ENCODE assay signal across 8 cellular contexts in the genomic region with DNA sequence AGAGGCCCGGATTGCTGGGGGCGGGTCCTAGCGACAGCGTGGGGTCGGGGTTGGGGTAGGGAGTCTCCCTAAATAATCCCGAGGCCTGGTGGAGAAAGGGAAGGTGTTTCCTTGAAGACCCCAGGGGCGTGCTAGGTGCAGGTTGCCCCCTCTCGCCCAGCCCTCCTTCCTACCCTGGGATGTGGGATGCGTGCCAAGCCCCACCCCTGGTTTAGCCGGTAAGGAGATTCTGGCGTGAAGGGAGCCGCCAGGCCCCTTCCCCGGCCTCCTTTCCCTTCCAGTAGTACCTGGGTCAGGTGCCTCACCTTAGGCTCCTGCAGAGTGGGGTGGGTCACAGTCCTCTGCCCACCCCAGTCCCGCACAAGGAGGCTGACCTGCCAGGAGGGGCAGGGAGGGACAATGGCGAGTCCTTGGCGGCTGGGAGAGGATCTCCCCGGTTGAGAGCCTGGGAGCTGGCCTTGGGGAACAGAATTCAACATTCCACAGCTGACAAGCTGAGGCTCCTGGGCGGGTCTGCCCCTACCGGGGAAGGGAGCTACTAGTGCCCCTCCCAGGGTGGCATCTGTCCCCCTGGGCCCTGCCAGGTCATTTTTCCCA. TPM values are rescaled to one million over a fixed set of nuclear protein-coding genes. Genes with fewer than 3 reads are reported as not detected.
DNase-seq lines count a peak whose midpoint lies in the region; ATAC-seq and TF ChIP-seq lines count a peak whose summit lies in the region.

No MANE protein-coding gene starts in this region.

- H3K27me3 ChIP-seq in DOHH2 (ENCODE audit: control insufficient read depth, low read length): no peaks in the 10 kb centered on the region

- in situ Hi-C loops in astrocyte of the spinal cord (cut with HindIII; ENCODE audit: low sequenced_read_pairs) (no loop called here), G401 (cut with HindIII; ENCODE audit: low sequenced_read_pairs) (no loop called here)

- peak overlapping the region; percentile 93 for H3K4me2 ChIP-seq in DOHH2 (ENCODE audit: low read length)

- no peaks in the 10 kb centered on the region for H3K9me2 ChIP-seq in DOHH2 (replicated peaks; ENCODE audit: control insufficient read depth, low read length)

- H3K36me3 ChIP-seq in DOHH2 (ENCODE audit: control insufficient read depth, low read length): no peaks in the 10 kb centered on the region

- H3K27ac ChIP-seq in DOHH2 (ENCODE audit: low read depth, low read length): no peak overlapping the region

- H3F3A ChIP-seq in DOHH2 (ENCODE audit: control insufficient read depth, insufficient read depth): no peaks in the 10 kb centered on the region

- peak overlapping the region; percentile 83 for H3K4me3 Mint-ChIP-seq in stimulated activated effector memory CD8-positive, alpha-beta T cell treated with anti-CD3 and anti-CD28 coated beads, Interleukin-12 subunit alpha, Interleukin-12 subunit beta, amount 100 ng/mL, for 72 hours

- peaks cover 18% of the 10 kb centered on the region for H3K4me1 ChIP-seq in DOHH2 (ENCODE audit: control insufficient read depth, low read length)

- H4K20me1 ChIP-seq in DOHH2 (ENCODE audit: control insufficient read depth, insufficient read depth, low read depth, low read length): no peaks in the 10 kb centered on the region

- peak; percentile 59 for DNase-seq in LoVo (ENCODE audit: low spot score)
- peak; percentile 32 for DNase-seq in astrocyte of the spinal cord (ENCODE audit: low read depth, low spot score)
- DNase-seq in islet precursor cell: peak; percentile 68
- peak in 1 of 2 donors; percentile 66 for DNase-seq in stimulated activated effector memory CD8-positive, alpha-beta T cell treated with anti-CD3 and anti-CD28 coated beads, Interleukin-12 subunit alpha, Interleukin-12 subunit beta, amount 100 ng/mL, for 72 hours (ENCODE audit: low spot score in 2 of 2)
- DNase-seq in SIG-M5 treated with dmso at 0.1 percent for 504 hours (lab: John Stamatoyannopoulos, UW; ENCODE audit: unreplicated experiment): no peak
- no peak for DNase-seq in G401 (ENCODE audit: low spot score)

- no peak for ATAC-seq in stimulated activated effector memory CD8-positive, alpha-beta T cell treated with anti-CD3 and anti-CD28 coated beads, Interleukin-12 subunit alpha, Interleukin-12 subunit beta, amount 100 ng/mL, for 72 hours
- ATAC-seq in GM21717 (IDR thresholded peaks at IDR 0.05; ENCODE audit: unreplicated experiment): no peak

- peak overlapping the region; percentile 89 for H3K27ac Mint-ChIP-seq in stimulated activated effector memory CD8-positive, alpha-beta T cell treated with anti-CD3 and anti-CD28 coated beads, Interleukin-12 subunit alpha, Interleukin-12 subunit beta, amount 100 ng/mL, for 72 hours

- H3K4me1 Mint-ChIP-seq in stimulated activated effector memory CD8-positive, alpha-beta T cell treated with anti-CD3 and anti-CD28 coated beads, Interleukin-12 subunit alpha, Interleukin-12 subunit beta, amount 100 ng/mL, for 72 hours: peaks cover 69% of the 10 kb centered on the region

- peaks cover 19% of the 10 kb centered on the region for H3K36me3 Mint-ChIP-seq in stimulated activated effector memory CD8-positive, alpha-beta T cell treated with anti-CD3 and anti-CD28 coated beads, Interleukin-12 subunit alpha, Interleukin-12 subunit beta, amount 100 ng/mL, for 72 hours

- H3K4me3 ChIP-seq in DOHH2 (ENCODE audit: low read length) (peak overlapping the region; percentile 85), astrocyte of the spinal cord (ENCODE audit: low read depth, low read length) (peak overlapping the region; percentile 76)

- TF ChIP-seq CTCF in DOHH2 (IDR thresholded peaks at IDR 0.05; ENCODE audit: low read depth, low read length, poor library complexity, severe bottlenecking) (no peak), astrocyte of the spinal cord (IDR thresholded peaks at IDR 0.05; ENCODE audit: low read depth, low read length) (no peak)

- no peaks in the 10 kb centered on the region for H3K9me3 Mint-ChIP-seq in stimulated activated effector memory CD8-positive, alpha-beta T cell treated with anti-CD3 and anti-CD28 coated beads, Interleukin-12 subunit alpha, Interleukin-12 subunit beta, amount 100 ng/mL, for 72 hours

- H3K79me2 ChIP-seq in DOHH2 (ENCODE audit: control insufficient read depth, low read length): no peaks in the 10 kb centered on the region

- no peaks in the 10 kb centered on the region for H3K9me3 ChIP-seq in DOHH2 (ENCODE audit: control insufficient read depth, insufficient read depth, low read length)

RNA-seq across cellular contexts. Expression of gene TSPAN17, which starts 0.7 kb away (rescaled TPM):
- 91.3 and 96.3 TPM in 2 replicates for total RNA-seq in G401 (2014; rRNA removed; shearing (Covaris generic))

RNA-seq across cellular contexts. Expression of gene EIF4E1B, which starts 17.5 kb away (rescaled TPM):
- not detected in 2 replicates for total RNA-seq in G401 (2014; rRNA removed; shearing (Covaris generic))

RNA-seq across cellular contexts. Expression of gene SNCB, which starts 17.6 kb away (rescaled TPM):
- 0.49 and 1.7 TPM in 2 replicates for total RNA-seq in G401 (2014; rRNA removed; shearing (Covaris generic))

RNA-seq across cellular contexts. Expression of gene GPRIN1, which starts 38.0 kb away (rescaled TPM):
- total RNA-seq in G401 (2014; rRNA removed; shearing (Covaris generic)): 15.3 and 19.9 TPM in 2 replicates

Comparison
In these comparisons a context has a peak if more than half of its experiments do, and no peak if none do; other contexts are left out.
1. DNase-seq: peak in LoVo (single experiment), astrocyte of the spinal cord (single experiment) and islet precursor cell (single experiment); none in SIG-M5 treated with dmso at 0.1 percent for 504 hours (single experiment) and G401 (single experiment).